Comparison of ENCODE assay signal across 7 cellular contexts in the genomic region with DNA sequence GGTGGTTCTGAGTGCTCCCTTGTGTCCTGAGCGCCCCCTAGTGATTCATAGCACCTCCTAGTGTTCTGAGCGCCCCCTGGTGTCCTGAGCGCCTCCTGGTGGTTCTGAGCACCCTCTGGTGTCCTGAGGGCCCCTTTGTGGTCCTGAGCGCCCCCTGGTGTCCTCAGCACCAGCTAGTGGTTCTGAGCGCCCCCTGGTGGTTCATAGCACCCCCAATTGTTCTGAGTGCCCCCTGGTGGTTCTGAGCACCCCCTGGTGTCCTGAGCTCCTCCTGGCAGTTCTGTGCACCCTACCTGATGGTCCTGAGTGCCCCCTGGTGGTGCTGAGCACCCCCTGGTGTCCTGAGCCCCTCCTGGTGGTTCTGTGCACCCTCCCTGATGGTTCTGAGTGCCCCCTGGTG.
A peak's percentile ranks its signal among the peaks of the same experiment; 100 is the strongest.
DNase-seq lines count a peak whose midpoint lies in the region; ATAC-seq, FAIRE-seq and TF ChIP-seq lines count a peak whose summit lies in the region.
"Not testable (repeated sequence)": the region's sequence is repeated elsewhere in the genome, so short reads cannot be mapped to it uniquely, and the experiment has no call there.

No MANE protein-coding gene starts in this region.

- ATAC-seq in GM18861 (IDR thresholded peaks at IDR 0.05; ENCODE audit: unreplicated experiment): peak; percentile 37
- peak; percentile 57 for ATAC-seq in GM19438 (IDR thresholded peaks at IDR 0.05; ENCODE audit: low read depth, unreplicated experiment)
- peak; percentile 58 for ATAC-seq in GM21619 (IDR thresholded peaks at IDR 0.05; ENCODE audit: unreplicated experiment)
- ATAC-seq in HG02870 (IDR thresholded peaks at IDR 0.05; ENCODE audit: unreplicated experiment): peak; percentile 55
- ATAC-seq in HG03108 (IDR thresholded peaks at IDR 0.05; ENCODE audit: unreplicated experiment): peak; percentile 40
- peak; percentile 52 for ATAC-seq in HG03521 (IDR thresholded peaks at IDR 0.05; ENCODE audit: unreplicated experiment)
- peak; percentile 46; the same call in 2 of the 3 replicates for ATAC-seq in K562

- not testable (repeated sequence) for H3K4me1 ChIP-seq in K562 (replicated peaks in 1 of 2; ENCODE audit: control insufficient read depth in 2 of 2, insufficient read depth in 2 of 2, low read length in 2 of 2)

- not testable (repeated sequence) for H3K27ac ChIP-seq in K562 (ENCODE audit: extremely low read depth, low read depth, low read length)

- intact Hi-C loops in K562 (cut with micrococcal nuclease): not testable (repeated sequence)

- not testable (repeated sequence) for BruUV-seq in K562 (replicated peaks; lab: Mats Ljungman, UMichigan)

- not testable (repeated sequence) for FAIRE-seq in K562 (lab: Jason Lieb, UNC)

- not testable (repeated sequence) for DNase-seq in K562 (ENCODE audit: extremely low read depth in 1 of 4, low spot score in 3 of 4)

- WGBS in K562 (ENCODE audit: insufficient coverage, low coverage, missing lambda C conversion rate): no CpG with 5 or more reads among the region's 5 CpGs

- H3K36me3 ChIP-seq in K562 (ENCODE audit: control insufficient read depth, insufficient read depth, low read length): not testable (repeated sequence)

- not testable (repeated sequence) for H2AFZ ChIP-seq in K562 (ENCODE audit: low read depth, low read length)

- TF ChIP-seq CTCF in K562 (IDR thresholded peaks at IDR 0.05 in 2 of 3, conservative IDR thresholded peaks at IDR 0.05 in 1 of 3; ENCODE audit: insufficient read depth in 2 of 3, low read depth in 1 of 3, low read length in 3 of 3): not testable (repeated sequence)

- not testable (repeated sequence) for TF ChIP-seq POLR2A in K562 (conservative IDR thresholded peaks at IDR 0.05)

- H4K20me1 ChIP-seq in K562 (replicated peaks; ENCODE audit: control insufficient read depth, insufficient read depth, low read length): not testable (repeated sequence)

- not testable (repeated sequence) for H3K79me2 ChIP-seq in K562 (ENCODE audit: control insufficient read depth, insufficient read depth, low read length)

- not testable (repeated sequence) for H3K4me2 ChIP-seq in K562 (ENCODE audit: insufficient read depth, low read length)

- not testable (repeated sequence) for TF ChIP-seq EP300 in K562 (IDR thresholded peaks at IDR 0.05; ENCODE audit: low read length)

- H3K4me3 ChIP-seq in K562: not testable (repeated sequence)

- POLR2A ChIA-PET in K562 (lab: Yijun Ruan, JAX): not testable (repeated sequence)

- H3K27me3 ChIP-seq in K562 (ENCODE audit: control insufficient read depth in 2 of 2, insufficient read depth in 2 of 2, low read length in 2 of 2): not testable (repeated sequence)

- in situ Hi-C loops in K562 (cut with MboI): not testable (repeated sequence)

- not testable (repeated sequence) for TF ChIP-seq RAD21 in K562 (CRISPR knock-in tag; conservative IDR thresholded peaks at IDR 0.05 in 1 of 2, IDR thresholded peaks at IDR 0.05 in 1 of 2)

- not testable (repeated sequence) for H3K9ac ChIP-seq in K562 (ENCODE audit: insufficient read depth in 1 of 2, low read depth in 2 of 2, low read length in 2 of 2)

- not testable (repeated sequence) for H3K9me1 ChIP-seq in K562 (ENCODE audit: control insufficient read depth, insufficient read depth, low read length)

- H3K9me3 ChIP-seq in K562 (replicated peaks; ENCODE audit: control insufficient read depth, insufficient read depth, low read depth, low read length): not testable (repeated sequence)

- CTCF ChIA-PET in K562 (lab: Yijun Ruan, JAX; ENCODE audit: low intra/inter-chr PET ratio): not testable (repeated sequence)
